In the genomic region with DNA sequence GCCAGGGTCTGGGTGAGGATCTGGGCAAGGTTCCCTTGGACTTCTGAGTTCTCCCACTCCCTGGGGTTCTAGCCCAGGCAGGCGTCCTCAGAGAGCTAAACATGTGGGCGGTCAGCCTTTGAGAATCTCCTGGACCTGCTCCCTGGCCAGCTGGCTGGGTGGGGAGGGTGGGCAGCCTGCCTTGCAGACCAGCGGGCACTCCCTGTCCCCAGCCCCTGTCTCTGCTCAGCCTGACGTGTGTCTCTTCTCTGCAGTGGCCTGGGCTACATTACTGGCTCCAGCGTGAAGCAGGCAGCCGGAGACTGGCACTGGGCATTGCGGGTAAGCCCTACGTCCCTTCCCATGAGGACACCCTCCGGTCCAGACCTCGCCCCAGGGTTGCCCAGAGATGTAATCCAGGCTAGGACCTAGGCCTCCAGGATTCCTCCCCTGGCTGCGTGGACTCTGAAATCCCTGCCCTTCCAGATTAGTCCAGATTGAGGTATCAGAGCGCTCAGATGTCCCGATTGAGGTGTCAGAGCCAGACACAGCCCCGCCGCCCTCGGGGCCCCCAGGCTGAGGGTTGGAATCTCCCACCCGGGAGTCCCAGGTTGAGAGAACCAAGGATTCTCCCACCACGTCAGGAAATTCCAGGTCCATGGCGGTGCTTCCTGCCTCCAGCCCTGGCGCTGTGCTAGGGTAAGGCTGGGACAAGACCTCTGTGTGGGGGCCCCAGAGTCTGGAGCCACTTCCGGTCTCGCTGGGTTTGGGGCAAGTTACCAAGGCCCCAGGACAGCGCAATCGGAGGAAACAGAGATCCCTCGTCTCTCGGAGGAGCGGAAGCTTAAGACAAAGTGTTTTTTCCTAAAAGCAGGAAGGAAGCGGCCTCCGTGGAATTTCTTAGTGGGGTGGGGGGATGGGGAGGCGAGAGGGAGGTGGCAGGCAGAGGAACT, we compare ENCODE assay signal across 1 cellular context.
TF ChIP-seq lines count a peak whose summit lies in the region.

No MANE protein-coding gene starts in this region.

TF ChIP-seq in A549, 52 proteins besides CTCF, POLR2A, EP300 and RAD21 (continued from another document):
- TF ChIP-seq RCOR1 (IDR thresholded peaks at IDR 0.05; ENCODE audit: low read depth, low read length) (no peak), RNF2 (IDR thresholded peaks at IDR 0.05; ENCODE audit: borderline replicate concordance, low read depth) (no peak), JUNB (IDR thresholded peaks at IDR 0.05) (no peak), HDAC2 (IDR thresholded peaks at IDR 0.05) (no peak), PHF8 (IDR thresholded peaks at IDR 0.05; ENCODE audit: borderline replicate concordance, low read depth) (no peak), EHMT2 (IDR thresholded peaks at IDR 0.05; ENCODE audit: low read depth) (no peak), ZNF302 (CRISPR knock-in tag; IDR thresholded peaks at IDR 0.05) (no peak)
- TF ChIP-seq, protein P1, sequence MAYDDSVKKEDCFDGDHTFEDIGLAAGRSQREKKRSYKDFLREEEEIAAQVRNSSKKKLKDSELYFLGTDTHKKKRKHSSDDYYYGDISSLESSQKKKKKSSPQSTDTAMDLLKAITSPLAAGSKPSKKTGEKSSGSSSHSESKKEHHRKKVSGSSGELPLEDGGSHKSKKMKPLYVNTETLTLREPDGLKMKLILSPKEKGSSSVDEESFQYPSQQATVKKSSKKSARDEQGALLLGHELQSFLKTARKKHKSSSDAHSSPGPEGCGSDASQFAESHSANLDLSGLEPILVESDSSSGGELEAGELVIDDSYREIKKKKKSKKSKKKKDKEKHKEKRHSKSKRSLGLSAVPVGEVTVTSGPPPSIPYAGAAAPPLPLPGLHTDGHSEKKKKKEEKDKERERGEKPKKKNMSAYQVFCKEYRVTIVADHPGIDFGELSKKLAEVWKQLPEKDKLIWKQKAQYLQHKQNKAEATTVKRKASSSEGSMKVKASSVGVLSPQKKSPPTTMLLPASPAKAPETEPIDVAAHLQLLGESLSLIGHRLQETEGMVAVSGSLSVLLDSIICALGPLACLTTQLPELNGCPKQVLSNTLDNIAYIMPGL (CRISPR knock-in tag; IDR thresholded peaks at IDR 0.05; ENCODE audit: borderline replicate concordance): no peak
- TF ChIP-seq, protein P2, sequence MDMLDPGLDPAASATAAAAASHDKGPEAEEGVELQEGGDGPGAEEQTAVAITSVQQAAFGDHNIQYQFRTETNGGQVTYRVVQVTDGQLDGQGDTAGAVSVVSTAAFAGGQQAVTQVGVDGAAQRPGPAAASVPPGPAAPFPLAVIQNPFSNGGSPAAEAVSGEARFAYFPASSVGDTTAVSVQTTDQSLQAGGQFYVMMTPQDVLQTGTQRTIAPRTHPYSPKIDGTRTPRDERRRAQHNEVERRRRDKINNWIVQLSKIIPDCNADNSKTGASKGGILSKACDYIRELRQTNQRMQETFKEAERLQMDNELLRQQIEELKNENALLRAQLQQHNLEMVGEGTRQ (IDR thresholded peaks at IDR 0.05): no peak
TF ChIP-seq in A549: peak in this region for 0.
